ENCODE assay signal across 16 cellular contexts in the genomic region with DNA sequence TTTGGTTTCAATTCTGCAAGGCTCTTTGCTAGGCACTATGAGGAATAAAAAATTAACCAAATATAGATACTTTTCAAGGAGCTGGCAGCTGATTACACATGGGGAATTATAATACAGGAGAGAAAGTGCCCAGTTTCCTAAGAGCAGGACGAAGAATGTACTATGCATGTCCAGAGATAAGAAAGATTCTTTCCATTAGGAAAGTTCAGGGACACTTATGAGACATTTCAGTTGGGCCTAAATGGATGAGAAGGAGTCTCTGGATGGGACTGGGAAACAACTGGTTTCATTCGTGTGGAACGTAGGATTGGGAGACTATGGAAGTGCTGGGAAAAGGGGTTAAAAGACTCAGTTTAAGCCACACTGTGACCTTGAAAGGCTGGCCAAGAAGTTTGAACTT.
A peak's percentile ranks its signal among the peaks of the same experiment; 100 is the strongest.
DNase-seq lines count a peak whose midpoint lies in the region; ATAC-seq and TF ChIP-seq lines count a peak whose summit lies in the region.
"Had no signal": no experiment of that assay in that cellular context is flagged by ENCODE, and none has a peak within 500 bp of the region (broad histone marks: within the 10 kb centered on the region; RNA-seq: fewer than 3 reads in every experiment).

No MANE protein-coding gene starts in this region.

- intact Hi-C loops in left ventricle myocardium superior (cut with micrococcal nuclease), result no loop called here
- intact Hi-C loops in left ventricle myocardium inferior (cut with micrococcal nuclease), result no loop called here
- intact Hi-C loops in thyroid gland (cut with DNase I), result no loop called here

- H3K36me3 ChIP-seq in left ventricle myocardium inferior (no peaks in the 10 kb centered on the region), skeletal muscle tissue (ENCODE audit: control insufficient read depth in 3 of 3, insufficient read depth in 3 of 3, low read length in 3 of 3) (no peaks in the 10 kb centered on the region), thyroid gland (no peaks in the 10 kb centered on the region)
- H3K36me3 ChIP-seq: BLaER1 had no signal

- TF ChIP-seq POLR2A in thyroid gland (IDR thresholded peaks at IDR 0.05), result no peak

- 82 to 84% methylated on average over 3 of the region's 3 CpGs for WGBS in thyroid gland, 2 donors

- H3K4me3 ChIP-seq in left ventricle myocardium inferior (no peak overlapping the region), coronary artery (no peak overlapping the region), skeletal muscle tissue (ENCODE audit: low read length in 3 of 3) (no peak overlapping the region), thyroid gland (replicated peaks in 1 of 3) (no peak overlapping the region)
- H3K4me3 ChIP-seq: BLaER1 had no signal

- H3K27me3 ChIP-seq in left ventricle myocardium inferior (ENCODE audit: low read depth) (no peaks in the 10 kb centered on the region), skeletal muscle tissue (ENCODE audit: control insufficient read depth in 3 of 3, insufficient read depth in 3 of 3, low read length in 3 of 3) (no peaks in the 10 kb centered on the region), thyroid gland (no peaks in the 10 kb centered on the region)
- H3K27me3 ChIP-seq: BLaER1 had no signal

- H3K9ac ChIP-seq in skeletal muscle tissue (ENCODE audit: low read depth in 1 of 3, low read length in 3 of 3), result no peak overlapping the region
- H3K9ac ChIP-seq: BLaER1 had no signal

- ATAC-seq in left ventricle myocardium superior (peak; percentile 45), HG02852 (IDR thresholded peaks at IDR 0.05; ENCODE audit: unreplicated experiment) (no peak)

- H3K4me1 ChIP-seq in left ventricle myocardium inferior (peaks cover 27% of the 10 kb centered on the region), skeletal muscle tissue (ENCODE audit: control insufficient read depth in 3 of 3, insufficient read depth in 3 of 3, low read length in 3 of 3) (no peaks in the 10 kb centered on the region), thyroid gland (no peaks in the 10 kb centered on the region)
- H3K4me1 ChIP-seq: BLaER1, Caco-2 had no signal

- TF ChIP-seq CTCF in left ventricle myocardium inferior (IDR thresholded peaks at IDR 0.05; ENCODE audit: borderline replicate concordance) (no peak), coronary artery (IDR thresholded peaks at IDR 0.05) (no peak), thyroid gland (IDR thresholded peaks at IDR 0.05) (no peak)

- H3K9me3 ChIP-seq in left ventricle myocardium inferior (replicated peaks) (no peaks in the 10 kb centered on the region), skeletal muscle tissue (ENCODE audit: control insufficient read depth in 3 of 3, low read length in 3 of 3) (no peaks in the 10 kb centered on the region), thyroid gland (no peaks in the 10 kb centered on the region)
- H3K9me3 ChIP-seq: BLaER1, Caco-2 had no signal

- DNase-seq in left ventricle myocardium superior (no peak), left ventricle myocardium inferior (no peak), coronary artery (ENCODE audit: low spot score) (no peak), NCI-H524 (lab: John Stamatoyannopoulos, UW) (no peak), thyroid gland (no peak)
- DNase-seq: AML-193; Caco-2; CD8-positive, alpha-beta memory T cell; DND-41; GDM1; HCEC 1CT; HFFc6 had no signal

- H3K27ac ChIP-seq in left ventricle myocardium inferior (replicated peaks) (no peak overlapping the region), coronary artery (peak overlapping the region; percentile 35 to 71), skeletal muscle tissue (ENCODE audit: low read depth, low read length) (peak overlapping the region; percentile 15), thyroid gland (peak overlapping the region in 1 of 3 donors; percentile 1)
- H3K27ac ChIP-seq: 22Rv1, BLaER1 had no signal
